Comparison of ENCODE assay signal across 36 cellular contexts in genomic region chr16:47852991-47853390, GRCh38.
"Had no signal": no experiment of that assay in that cellular context is flagged by ENCODE, and none has a peak within 500 bp of the region (broad histone marks: within the 10 kb centered on the region; RNA-seq: fewer than 3 reads in every experiment).

No MANE protein-coding gene starts in this region.

- H3K9me3 ChIP-seq: adrenal gland, body of pancreas, breast epithelium had no signal

- H3K4me1 Mint-ChIP-seq: activated CD4-positive, alpha-beta memory T cell treated with anti-CD3 and anti-CD28 coated beads, Interleukin-2, amount 10 ng/mL, durations not matched to agents 7 days and 5 days; activated CD4-positive, alpha-beta T cell treated with anti-CD3 and anti-CD28 coated beads for 36 hours; activated CD4-positive, alpha-beta T cell treated with anti-CD3 and anti-CD28 coated beads, Interleukin-2, amount 10 ng/mL, durations not matched to agents 7 days and 5 days; activated CD8-positive, alpha-beta memory T cell treated with anti-CD3 and anti-CD28 coated beads, Interleukin-2, amount 10 ng/mL, durations not matched to agents 7 days and 5 days; activated naive CD8-positive, alpha-beta T cell treated with anti-CD3 and anti-CD28 coated beads for 36 hours had no signal

- H3K4me3 Mint-ChIP-seq: activated CD4-positive, alpha-beta memory T cell treated with anti-CD3 and anti-CD28 coated beads, Interleukin-2, amount 10 ng/mL, durations not matched to agents 7 days and 5 days; activated CD4-positive, alpha-beta T cell treated with anti-CD3 and anti-CD28 coated beads for 36 hours; activated CD4-positive, alpha-beta T cell treated with anti-CD3 and anti-CD28 coated beads, Interleukin-2, amount 10 ng/mL, durations not matched to agents 7 days and 5 days; activated CD8-positive, alpha-beta memory T cell treated with anti-CD3 and anti-CD28 coated beads, Interleukin-2, amount 10 ng/mL, durations not matched to agents 7 days and 5 days; activated CD8-positive, alpha-beta T cell treated with anti-CD3 and anti-CD28 coated beads, Interleukin-2, amount 10 ng/mL, durations not matched to agents 7 days and 5 days; activated naive CD4-positive, alpha-beta T cell treated with anti-CD3 and anti-CD28 coated beads for 36 hours; activated naive CD8-positive, alpha-beta T cell treated with anti-CD3 and anti-CD28 coated beads for 36 hours; activated T-cell treated with anti-CD3 and anti-CD28 coated beads, Interleukin-2, amount 50 U/mL, for 24 hours; T-helper 1 cell treated with Interleukin-12 subunit alpha and Interleukin-12 subunit beta and Interleukin-4 antibody, amounts not matched to agents 30 μg/mL and 1 μg/mL, for 36 hours; T-helper 2 cell treated with Interferon-gamma antibody and Interleukin-4, amounts not matched to agents 5 μg/mL and 100 μg/mL, for 36 hours; WTC11 had no signal

- H3K27ac Mint-ChIP-seq: activated CD4-positive, alpha-beta memory T cell treated with anti-CD3 and anti-CD28 coated beads, Interleukin-2, amount 10 ng/mL, durations not matched to agents 7 days and 5 days; activated CD4-positive, alpha-beta T cell treated with anti-CD3 and anti-CD28 coated beads for 36 hours; activated CD4-positive, alpha-beta T cell treated with anti-CD3 and anti-CD28 coated beads, Interleukin-2, amount 10 ng/mL, durations not matched to agents 7 days and 5 days; activated CD8-positive, alpha-beta memory T cell treated with anti-CD3 and anti-CD28 coated beads, Interleukin-2, amount 10 ng/mL, durations not matched to agents 7 days and 5 days; activated CD8-positive, alpha-beta T cell treated with anti-CD3 and anti-CD28 coated beads, Interleukin-2, amount 10 ng/mL, durations not matched to agents 7 days and 5 days; activated naive CD4-positive, alpha-beta T cell treated with anti-CD3 and anti-CD28 coated beads for 36 hours; activated naive CD4-positive, alpha-beta T cell treated with anti-CD3 and anti-CD28 coated beads, Interleukin-2, amount 50 U/mL, for 72 hours; activated naive CD8-positive, alpha-beta T cell treated with anti-CD3 and anti-CD28 coated beads for 36 hours; activated T-cell treated with anti-CD3 and anti-CD28 coated beads, Interleukin-2, amount 50 U/mL, for 24 hours; activated T-helper 2 cell treated with anti-CD3 and anti-CD28 coated beads, Interferon-gamma antibody, Interleukin-2, Interleukin-4, amounts not matched to agents 10 μg/mL and 5 μg/mL and 100 μg/mL, durations not matched to agents 14 hours and 24 hours and 36 hours; T-helper 1 cell treated with Interleukin-12 subunit alpha and Interleukin-12 subunit beta and Interleukin-4 antibody, amounts not matched to agents 30 μg/mL and 1 μg/mL, for 36 hours; T-helper 2 cell treated with Interferon-gamma antibody and Interleukin-4, amounts not matched to agents 5 μg/mL and 100 μg/mL, for 36 hours had no signal

- H3K36me3 Mint-ChIP-seq: activated CD8-positive, alpha-beta memory T cell treated with anti-CD3 and anti-CD28 coated beads, Interleukin-2, amount 10 ng/mL, durations not matched to agents 7 days and 5 days; activated naive CD4-positive, alpha-beta T cell treated with anti-CD3 and anti-CD28 coated beads, Interleukin-2, amount 50 U/mL, for 72 hours; activated naive CD8-positive, alpha-beta T cell treated with anti-CD3 and anti-CD28 coated beads for 36 hours; WTC11 had no signal

- H3K36me3 ChIP-seq: adrenal gland, brain microvascular endothelial cell, breast epithelium, WERI-Rb-1 had no signal

- H3K27ac ChIP-seq: adrenal gland, body of pancreas, brain microvascular endothelial cell, breast epithelium, WERI-Rb-1 had no signal

- H3K9me3 Mint-ChIP-seq: activated T-cell treated with anti-CD3 and anti-CD28 coated beads, Interleukin-2, amount 50 U/mL, for 24 hours had no signal

- ATAC-seq: activated CD4-positive, alpha-beta T cell treated with anti-CD3 and anti-CD28 coated beads for 36 hours; activated CD4-positive, CD25-positive, alpha-beta regulatory T cell treated with anti-CD3 and anti-CD28 coated beads, Interleukin-2, amount 50 U/mL, for 24 hours; activated CD8-positive, alpha-beta memory T cell treated with anti-CD3 and anti-CD28 coated beads, Interleukin-2, amount 10 ng/mL, durations not matched to agents 7 days and 5 days; activated CD8-positive, alpha-beta T cell treated with anti-CD3 and anti-CD28 coated beads, Interleukin-2, amount 10 ng/mL, durations not matched to agents 7 days and 5 days; activated naive CD4-positive, alpha-beta T cell treated with anti-CD3 and anti-CD28 coated beads, Interleukin-2, amount 50 U/mL, for 72 hours; body of pancreas; WTC11 had no signal

- H3K27me3 ChIP-seq: adrenal gland, body of pancreas, brain microvascular endothelial cell, breast epithelium had no signal

- H3K27me3 Mint-ChIP-seq: activated CD4-positive, alpha-beta memory T cell treated with anti-CD3 and anti-CD28 coated beads, Interleukin-2, amount 10 ng/mL, durations not matched to agents 7 days and 5 days; activated CD4-positive, alpha-beta T cell treated with anti-CD3 and anti-CD28 coated beads for 36 hours; activated CD4-positive, alpha-beta T cell treated with anti-CD3 and anti-CD28 coated beads, Interleukin-2, amount 10 ng/mL, durations not matched to agents 7 days and 5 days; activated CD8-positive, alpha-beta memory T cell treated with anti-CD3 and anti-CD28 coated beads, Interleukin-2, amount 10 ng/mL, durations not matched to agents 7 days and 5 days; activated naive CD8-positive, alpha-beta T cell treated with anti-CD3 and anti-CD28 coated beads for 36 hours; activated T-cell treated with anti-CD3 and anti-CD28 coated beads, Interleukin-2, amount 50 U/mL, for 24 hours had no signal

- H3K4me1 ChIP-seq: adrenal gland, body of pancreas, breast epithelium had no signal

- H3K4me3 ChIP-seq: adrenal gland, body of pancreas, breast epithelium had no signal

- DNase-seq: activated CD4-positive, alpha-beta memory T cell treated with anti-CD3 and anti-CD28 coated beads, Interleukin-2, amount 10 ng/mL, durations not matched to agents 7 days and 5 days; activated CD4-positive, alpha-beta T cell treated with anti-CD3 and anti-CD28 coated beads for 1 hour; activated CD4-positive, alpha-beta T cell treated with anti-CD3 and anti-CD28 coated beads for 36 hours; activated CD4-positive, alpha-beta T cell treated with anti-CD3 and anti-CD28 coated beads for 48 hours; activated CD4-positive, alpha-beta T cell treated with anti-CD3 and anti-CD28 coated beads, Interleukin-2, amount 10 ng/mL, durations not matched to agents 7 days and 5 days; activated CD4-positive, alpha-beta T cell treated with anti-CD3 and anti-CD28 coated beads, Interleukin-2, amount 50 U/mL, for 48 hours; activated CD4-positive, CD25-positive, alpha-beta regulatory T cell; activated CD8-positive, alpha-beta memory T cell treated with anti-CD3 and anti-CD28 coated beads for 24 hours; activated CD8-positive, alpha-beta memory T cell treated with anti-CD3 and anti-CD28 coated beads, Interleukin-2, amount 10 ng/mL, durations not matched to agents 7 days and 5 days; activated CD8-positive, alpha-beta memory T cell treated with anti-CD3 and anti-CD28 coated beads, Interleukin-2, amount 50 U/mL, for 48 hours; activated CD8-positive, alpha-beta T cell treated with anti-CD3 and anti-CD28 coated beads, Interleukin-2, amount 10 ng/mL, durations not matched to agents 7 days and 5 days; activated effector memory CD4-positive, alpha-beta T cell treated with anti-CD3 and anti-CD28 coated beads, Interleukin-2, amount 50 U/mL, for 16 hours; activated gamma-delta T cell treated with Interleukin-2 at 50 U/mL for 16 hours; activated naive CD4-positive, alpha-beta T cell; activated naive CD4-positive, alpha-beta T cell treated with anti-CD3 and anti-CD28 coated beads for 36 hours; activated naive CD4-positive, alpha-beta T cell treated with anti-CD3 and anti-CD28 coated beads, Interleukin-2, amount 50 U/mL, for 16 hours; activated naive CD8-positive, alpha-beta T cell treated with anti-CD3 and anti-CD28 coated beads for 36 hours; activated T-cell treated with anti-CD3 and anti-CD28 coated beads, Interleukin-2, amount 50 U/mL, for 24 hours; activated T-cell treated with anti-CD3 and anti-CD28 coated beads, Interleukin-2, amount 50 U/mL, for 48 hours; adrenal gland; amniotic stem cell; aorta; body of pancreas; brain microvascular endothelial cell; central memory CD4-positive, alpha-beta T cell; T-helper 1 cell; T-helper 2 cell; T-helper 9 cell; WERI-Rb-1 had no signal
